Comparison of ENCODE assay signal across 28 cellular contexts in the genomic region with DNA sequence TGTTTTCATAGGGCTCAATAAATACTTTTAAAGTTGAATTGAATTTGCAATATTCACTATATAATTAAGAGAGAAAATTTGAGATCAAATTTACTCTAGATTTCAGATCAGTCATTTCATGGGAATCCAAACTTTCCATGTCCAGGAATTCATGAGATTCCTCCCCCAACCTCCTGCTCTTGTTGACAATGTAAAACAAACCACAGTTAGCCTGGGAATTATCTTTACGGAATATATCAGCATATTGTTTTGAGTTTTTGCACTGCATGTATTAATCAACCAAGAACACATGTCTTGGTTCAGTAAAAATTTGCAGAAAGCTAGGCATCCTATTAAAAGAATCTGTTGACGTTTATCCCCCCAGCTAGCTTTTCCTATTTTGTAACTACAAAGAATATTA.
"Had no signal": no experiment of that assay in that cellular context is flagged by ENCODE, and none has a peak within 500 bp of the region (broad histone marks: within the 10 kb centered on the region; RNA-seq: fewer than 3 reads in every experiment).

No MANE protein-coding gene starts in this region.

- H3K36me3 ChIP-seq: heart right ventricle, left lung, neural progenitor cell, right lobe of liver, stomach, thyroid gland, vagina had no signal

- H3K4me2 ChIP-seq: neural progenitor cell, smooth muscle cell had no signal

- H3K27ac Mint-ChIP-seq: naive thymus-derived CD4-positive, alpha-beta T cell; nephron; neural progenitor cell; progenitor cell of endocrine pancreas had no signal

- H3K79me2 ChIP-seq: parathyroid adenoma had no signal

- DNase-seq: dorsolateral prefrontal cortex; effector CD4-positive, alpha-beta T cell; foreskin melanocyte; glutamatergic neuron; heart right ventricle; hippocampal formation; left cardiac atrium; left lung; mesenchymal stem cell; midbrain; naive thymus-derived CD4-positive, alpha-beta T cell; right lobe of liver; stimulated activated CD4-positive, alpha-beta T cell treated with anti-CD3 and anti-CD28 coated beads, Interleukin-12 subunit alpha, Interleukin-12 subunit beta, amount 100 ng/mL, for 4 hours; stimulated activated CD4-positive, alpha-beta T cell treated with anti-CD3 and anti-CD28 coated beads, Interleukin-1b, Interleukin-23, amount 100 ng/mL, for 48 hours; stimulated activated CD4-positive, alpha-beta T cell treated with anti-CD3 and anti-CD28 coated beads, Interleukin-4, amount 100 ng/mL, for 1 hour; stimulated activated CD8-positive, alpha-beta memory T cell treated with anti-CD3 and anti-CD28 coated beads, Interleukin-4, amount 100 ng/mL, for 48 hours; stimulated activated naive CD4-positive, alpha-beta T cell treated with Interleukin-2 at 50 U/mL for 16 hours; stomach; thyroid gland; trophoblast cell had no signal

- H3K36me3 Mint-ChIP-seq: neural progenitor cell had no signal

- H3K27ac ChIP-seq: dorsolateral prefrontal cortex, epithelial cell of prostate, heart right ventricle, left lung, neural progenitor cell, parathyroid adenoma, right lobe of liver, stomach, thyroid gland, vagina had no signal

- H3K4me3 Mint-ChIP-seq: naive thymus-derived CD4-positive, alpha-beta T cell; nephron; neural progenitor cell had no signal

- H3K9me3 Mint-ChIP-seq: nephron, neural progenitor cell had no signal

- H3K4me3 ChIP-seq: dorsolateral prefrontal cortex, heart right ventricle, left lung, neural progenitor cell, right lobe of liver, smooth muscle cell, stomach, thyroid gland, vagina had no signal

- H3K9me3 ChIP-seq: heart right ventricle, left lung, right lobe of liver, stomach, thyroid gland, vagina had no signal

- H2AFZ ChIP-seq: neural progenitor cell, parathyroid adenoma had no signal

- H3K27me3 ChIP-seq: right lobe of liver, thyroid gland, vagina had no signal

- H3K4me1 ChIP-seq: neural progenitor cell, parathyroid adenoma, right lobe of liver had no signal

- ATAC-seq: esophagus mucosa; heart right ventricle; left cardiac atrium; left lung; naive thymus-derived CD4-positive, alpha-beta T cell; right lobe of liver had no signal

- H3K9ac ChIP-seq: neural progenitor cell, parathyroid adenoma had no signal
